In genomic region chr3:48716982-48717746, GRCh38 we compare ENCODE assay signal across 8 cellular contexts. TPM values are rescaled to one million over a fixed set of nuclear protein-coding genes. Genes with fewer than 3 reads are reported as not detected.
DNase-seq lines count a peak whose midpoint lies in the region; ATAC-seq, FAIRE-seq and TF ChIP-seq lines count a peak whose summit lies in the region.

IP6K2 (minus strand) TSS chr3:48717221; CDS start chr3:48695291, 21,930 bp downstream.

- ATAC-seq in GM18498 (IDR thresholded peaks at IDR 0.05; ENCODE audit: unreplicated experiment): peak; percentile 98
- peak; percentile 92 for ATAC-seq in HG02938 (IDR thresholded peaks at IDR 0.05; ENCODE audit: unreplicated experiment)
- ATAC-seq in left ventricle myocardium superior: peak; percentile 99
- peak; percentile 99 to 100 (median 100) for ATAC-seq in psoas muscle

- intact Hi-C loops in left ventricle myocardium superior (cut with micrococcal nuclease): no loop called here
- intact Hi-C loops in psoas muscle (cut with DNase I): no loop called here

- H3K4me3 ChIP-seq in psoas muscle: peak within 1 kb of the TSS; percentile 72

- peak within 1 kb of the TSS; percentile 67 for H3K27ac ChIP-seq in angular gyrus (ENCODE audit: low read depth, low read length)
- H3K27ac ChIP-seq in psoas muscle: peak within 1 kb of the TSS; percentile 81

- H3K4me1 ChIP-seq in psoas muscle: peaks cover 21% of the 10 kb centered on the region

- FAIRE-seq in urothelium cell line (lab: Jason Lieb, UNC): peak; percentile 71

- WGBS in psoas muscle, 3 donors: 2 to 3% (median 3%) methylated on average over 38 of the region's 38 CpGs

- H3K36me3 ChIP-seq in psoas muscle (ENCODE audit: insufficient read depth in 1 of 2, low read depth in 1 of 2): peaks cover 0 to 29% of the 10 kb centered on the region in 2 donors

- DNase-seq in NCI-H187 (lab: John Stamatoyannopoulos, UW) (peak; percentile 85 to 89), T-helper 2 cell (peak; percentile 95 to 99 (median 98)), left ventricle myocardium superior (peak; percentile 99), psoas muscle (peak; percentile 99 to 100), urothelium cell line (ENCODE audit: low spot score) (peak; percentile 99)

- TF ChIP-seq CTCF in psoas muscle (IDR thresholded peaks at IDR 0.05): no peak

- no peaks in the 10 kb centered on the region for H3K27me3 ChIP-seq in psoas muscle (ENCODE audit: insufficient read depth in 3 of 3, low read length in 2 of 3)

- H3K9me3 ChIP-seq in psoas muscle: no peaks in the 10 kb centered on the region

RNA-seq across cellular contexts. Expression of gene IP6K2, which starts in this region (rescaled TPM):
- 30.2 TPM for total RNA-seq in left ventricle myocardium superior
- total RNA-seq in psoas muscle: 10 to 100 TPM; 14.0 to 27.8 (median 21.3) TPM
- polyA plus RNA-seq in psoas muscle: 10 to 100 TPM; 22.5 to 36.8 (median 24.1) TPM

Comparison
In these comparisons a context has a peak if more than half of its experiments do, and no peak if none do; other contexts are left out.
1. Peak in every context shown above with its lines: DNase-seq, ATAC-seq, H3K4me3 ChIP-seq and H3K27ac ChIP-seq.